8 cellular contexts compared by ENCODE assay signal in the genomic region with DNA sequence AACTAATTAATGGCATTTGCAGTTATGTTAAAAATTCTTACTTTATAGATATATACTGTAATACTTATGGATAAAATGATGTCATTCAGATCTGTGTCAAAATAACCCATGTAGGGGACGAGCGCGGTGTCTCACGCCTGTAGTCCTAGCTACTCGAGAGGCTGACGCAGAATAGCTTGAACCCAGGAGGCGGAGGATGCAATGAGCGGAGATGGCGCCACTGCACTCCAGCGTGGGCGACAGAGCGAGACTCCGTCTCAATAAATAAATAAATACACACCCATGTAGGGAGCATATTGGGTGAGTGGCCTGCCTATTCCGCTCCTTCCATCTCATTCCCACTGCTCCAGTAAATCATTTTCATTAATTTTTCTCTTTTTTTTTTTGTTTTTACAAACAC. TPM values are rescaled to one million over a fixed set of nuclear protein-coding genes. Genes with fewer than 3 reads are reported as not detected.
DNase-seq lines count a peak whose midpoint lies in the region; ATAC-seq, FAIRE-seq and TF ChIP-seq lines count a peak whose summit lies in the region.

No MANE protein-coding gene starts in this region.

- H3K27me3 Mint-ChIP-seq in activated CD8-positive, alpha-beta memory T cell treated with anti-CD3 and anti-CD28 coated beads, Interleukin-2, amount 10 ng/mL, durations not matched to agents 7 days and 5 days: no peaks in the 10 kb centered on the region
- H3K27me3 Mint-ChIP-seq in activated naive CD8-positive, alpha-beta T cell treated with anti-CD3 and anti-CD28 coated beads, Interleukin-2, amount 50 U/mL, for 24 hours: no peaks in the 10 kb centered on the region

- no peaks in the 10 kb centered on the region for H3K9me3 Mint-ChIP-seq in activated CD8-positive, alpha-beta memory T cell treated with anti-CD3 and anti-CD28 coated beads, Interleukin-2, amount 10 ng/mL, durations not matched to agents 7 days and 5 days (ENCODE audit: low read depth)
- H3K9me3 Mint-ChIP-seq in activated naive CD8-positive, alpha-beta T cell treated with anti-CD3 and anti-CD28 coated beads, Interleukin-2, amount 50 U/mL, for 24 hours: no peaks in the 10 kb centered on the region

- H3K36me3 Mint-ChIP-seq in activated CD8-positive, alpha-beta memory T cell treated with anti-CD3 and anti-CD28 coated beads, Interleukin-2, amount 10 ng/mL, durations not matched to agents 7 days and 5 days: peaks cover 32% of the 10 kb centered on the region
- H3K36me3 Mint-ChIP-seq in activated naive CD8-positive, alpha-beta T cell treated with anti-CD3 and anti-CD28 coated beads, Interleukin-2, amount 50 U/mL, for 24 hours (ENCODE audit: low read depth): peaks cover 41% of the 10 kb centered on the region

- H3K27ac Mint-ChIP-seq in activated CD8-positive, alpha-beta memory T cell treated with anti-CD3 and anti-CD28 coated beads, Interleukin-2, amount 10 ng/mL, durations not matched to agents 7 days and 5 days: peak overlapping the region; percentile 46
- peak overlapping the region; percentile 98 for H3K27ac Mint-ChIP-seq in activated naive CD8-positive, alpha-beta T cell treated with anti-CD3 and anti-CD28 coated beads, Interleukin-2, amount 50 U/mL, for 24 hours

- peaks cover 85% of the 10 kb centered on the region for H3K79me2 ChIP-seq in keratinocyte (ENCODE audit: control insufficient read depth, insufficient read depth, low read length)

- no peak for FAIRE-seq in keratinocyte (lab: Jason Lieb, UNC)

- H3K4me1 ChIP-seq in keratinocyte (ENCODE audit: control insufficient read depth, extremely low read depth, insufficient read depth, low read length) (peaks cover 13% of the 10 kb centered on the region), stomach (peaks cover 1 to 41% (median 16%) of the 10 kb centered on the region in 4 donors)

- H3K4me3 ChIP-seq in keratinocyte (ENCODE audit: control insufficient read depth in 2 of 3, extremely low read depth in 1 of 3, insufficient read depth in 2 of 3, low read depth in 1 of 3, low read length in 3 of 3) (peak overlapping the region; percentile 48 to 86 (median 63)), stomach (peak overlapping the region; percentile 57 to 64 (median 60))

- H3K4me3 Mint-ChIP-seq in activated CD8-positive, alpha-beta memory T cell treated with anti-CD3 and anti-CD28 coated beads, Interleukin-2, amount 10 ng/mL, durations not matched to agents 7 days and 5 days: peak overlapping the region; percentile 100
- peak overlapping the region; percentile 99 for H3K4me3 Mint-ChIP-seq in activated naive CD8-positive, alpha-beta T cell treated with anti-CD3 and anti-CD28 coated beads, Interleukin-2, amount 50 U/mL, for 24 hours

- no peaks in the 10 kb centered on the region for H3K27me3 ChIP-seq in keratinocyte (ENCODE audit: control insufficient read depth, extremely low read depth, insufficient read depth, low read length)
- H3K27me3 ChIP-seq in stomach: no peaks in the 10 kb centered on the region

- peaks cover 13 to 14% of the 10 kb centered on the region in 2 experiments for H3K36me3 ChIP-seq in keratinocyte (ENCODE audit: control insufficient read depth in 2 of 2, extremely low read depth in 1 of 2, insufficient read depth in 2 of 2, low read length in 2 of 2)
- peaks cover 23 to 42% (median 41%) of the 10 kb centered on the region in 4 donors for H3K36me3 ChIP-seq in stomach

- WGBS in stomach, 5 donors: 53 to 60% (median 55%) methylated on average over 14 of the region's 14 CpGs

- peaks cover 3% of the 10 kb centered on the region for H4K20me1 ChIP-seq in keratinocyte (ENCODE audit: control insufficient read depth, extremely low read depth, insufficient read depth, low read length)

- ATAC-seq in activated CD8-positive, alpha-beta memory T cell treated with anti-CD3 and anti-CD28 coated beads, Interleukin-2, amount 10 ng/mL, durations not matched to agents 7 days and 5 days: no peak
- ATAC-seq in activated naive CD8-positive, alpha-beta T cell treated with anti-CD3 and anti-CD28 coated beads, Interleukin-2, amount 50 U/mL, for 24 hours: no peak
- ATAC-seq in HG02981 (IDR thresholded peaks at IDR 0.05; ENCODE audit: unreplicated experiment): no peak

- no peak for DNase-seq in activated CD8-positive, alpha-beta memory T cell treated with anti-CD3 and anti-CD28 coated beads, Interleukin-2, amount 10 ng/mL, durations not matched to agents 7 days and 5 days
- DNase-seq in activated CD8-positive, alpha-beta memory T cell treated with anti-CD3 and anti-CD28 coated beads for 24 hours: no peak
- no peak for DNase-seq in activated naive CD8-positive, alpha-beta T cell treated with anti-CD3 and anti-CD28 coated beads, Interleukin-2, amount 50 U/mL, for 24 hours
- no peak for DNase-seq in keratinocyte (ENCODE audit: low read depth, low spot score)
- DNase-seq in stomach: no peak
- DNase-seq in AML-193 (lab: John Stamatoyannopoulos, UW): no peak
- no peak for DNase-seq in dedifferentiated amniotic fluid mesenchymal stem cell (ENCODE audit: extremely low spot score)

- dilution Hi-C loops in keratinocyte (cut with MboI; ENCODE audit: extremely low pct_ligation_motif_present, low sequenced_read_pairs): no loop called here

- intact Hi-C loops in stomach (cut with DNase I; ENCODE audit: low total_unique reads): no loop called here

- TF ChIP-seq CTCF in keratinocyte (optimal IDR thresholded peaks at IDR 0.05 in 1 of 3, IDR thresholded peaks at IDR 0.05 in 1 of 3, conservative IDR thresholded peaks at IDR 0.05 in 1 of 3; ENCODE audit: extremely low read depth in 1 of 3, insufficient read depth in 2 of 3, low read length in 3 of 3) (no peak), stomach (IDR thresholded peaks at IDR 0.05) (no peak)

- peak overlapping the region; percentile 84 for H3K27ac ChIP-seq in keratinocyte (ENCODE audit: control insufficient read depth, insufficient read depth, low read length)
- peak overlapping the region in 4 of 5 donors; percentile 84 to 91 (median 89) for H3K27ac ChIP-seq in stomach

- peak overlapping the region; percentile 90 for H3K9ac ChIP-seq in keratinocyte (ENCODE audit: control insufficient read depth, extremely low read depth, insufficient read depth, low read length)

- CTCF ChIA-PET in activated CD8-positive, alpha-beta memory T cell treated with anti-CD3 and anti-CD28 coated beads, Interleukin-2, amount 10 ng/mL, durations not matched to agents 7 days and 5 days (lab: Charles Lee): interaction anchor here (1.2 to 6.4 kb wide), 2 partner anchors 15 to 259 kb away, joined by 4 to 45 read pairs; no protein-coding TSS in a partner anchor

- TF ChIP-seq EP300 in stomach (IDR thresholded peaks at IDR 0.05): no peak

- H3K4me2 ChIP-seq in keratinocyte (ENCODE audit: control insufficient read depth, extremely low read depth, insufficient read depth, low read depth, low read length): peak overlapping the region; percentile 64

- no peaks in the 10 kb centered on the region for H3K9me1 ChIP-seq in keratinocyte (ENCODE audit: control insufficient read depth, extremely low read depth, insufficient read depth, low read length)

- peaks cover 27% of the 10 kb centered on the region for H3K4me1 Mint-ChIP-seq in activated CD8-positive, alpha-beta memory T cell treated with anti-CD3 and anti-CD28 coated beads, Interleukin-2, amount 10 ng/mL, durations not matched to agents 7 days and 5 days
- H3K4me1 Mint-ChIP-seq in activated naive CD8-positive, alpha-beta T cell treated with anti-CD3 and anti-CD28 coated beads, Interleukin-2, amount 50 U/mL, for 24 hours: peaks cover 45% of the 10 kb centered on the region

- no peak overlapping the region for H2AFZ ChIP-seq in keratinocyte (ENCODE audit: control insufficient read depth, low read length)

- no peaks in the 10 kb centered on the region for H3K9me3 ChIP-seq in keratinocyte (ENCODE audit: control insufficient read depth, low read depth, low read length)
- H3K9me3 ChIP-seq in stomach: no peaks in the 10 kb centered on the region

- no peak for TF ChIP-seq POLR2A in stomach (IDR thresholded peaks at IDR 0.05)

RNA-seq across cellular contexts. Expression of a gene that starts 7.1 kb away (rescaled TPM):
- total RNA-seq in activated CD8-positive, alpha-beta memory T cell treated with anti-CD3 and anti-CD28 coated beads, Interleukin-2, amount 10 ng/mL, durations not matched to agents 7 days and 5 days: 100 to 1,000 TPM; 176 to 193 TPM
- polyA plus RNA-seq in keratinocyte (230 to 277 TPM (median 251 TPM) in 3 replicates), stomach (100 to 1,000 TPM; 131 to 154 (median 152) TPM)
- 31.7 TPM for polyA plus RNA-seq in keratinocyte (2011; ENCODE audit: low read depth)
- 309 and 339 TPM in 2 replicates for polyA plus RNA-seq in keratinocyte (2011; cell fraction: cytosol; rRNA removed)
- polyA plus RNA-seq in keratinocyte (2011; cell fraction: nucleus; rRNA removed): 104 and 120 TPM in 2 replicates
- polyA plus RNA-seq in keratinocyte (2012; ENCODE audit: low replicate concordance): 193 and 196 TPM in 2 replicates
- 123 to 175 TPM (median 162 TPM) in 3 replicates for polyA minus RNA-seq in keratinocyte
- 95.7 TPM for polyA minus RNA-seq in keratinocyte (2011; cell fraction: cytosol; rRNA and poly(A)+ RNA removed)
- 24.0 and 27.8 TPM in 2 replicates for polyA minus RNA-seq in keratinocyte (2011; cell fraction: nucleus; rRNA and poly(A)+ RNA removed)
- 100 to 1,000 TPM in 1 of 5 donors, 10 to 100 TPM in 4; 12.2 to 151 (median 60.7) TPM for total RNA-seq in stomach

RNA-seq across cellular contexts. Expression of a gene that starts 17.7 kb away (rescaled TPM):
- total RNA-seq in activated CD8-positive, alpha-beta memory T cell treated with anti-CD3 and anti-CD28 coated beads, Interleukin-2, amount 10 ng/mL, durations not matched to agents 7 days and 5 days: 10 to 100 TPM; 37.3 to 45.9 TPM
- polyA plus RNA-seq in keratinocyte (0.10 TPM in 1 of 3 replicates, not detected in the others), stomach (1 to 10 TPM; 1.6 to 3.7 (median 3.1) TPM)
- polyA plus RNA-seq in keratinocyte (2011; ENCODE audit: low read depth): not detected
- not detected in 2 replicates for polyA plus RNA-seq in keratinocyte (2011; cell fraction: cytosol; rRNA removed)
- polyA plus RNA-seq in keratinocyte (2011; cell fraction: nucleus; rRNA removed): 0.17 TPM in 1 of 2 replicates, not detected in the other
- not detected in 2 replicates for polyA plus RNA-seq in keratinocyte (2012; ENCODE audit: low replicate concordance)
- polyA minus RNA-seq in keratinocyte: not detected in 3 replicates
- polyA minus RNA-seq in keratinocyte (2011; cell fraction: cytosol; rRNA and poly(A)+ RNA removed): not detected
- polyA minus RNA-seq in keratinocyte (2011; cell fraction: nucleus; rRNA and poly(A)+ RNA removed): not detected in 2 replicates
- 10 to 100 TPM in 1 of 5 donors, 1 to 10 TPM in 2, not detected in 2; 1.7 to 15.2 (median 5.4) TPM for total RNA-seq in stomach
